ENCODE assay signal across 10 cellular contexts in genomic region chr7:74765205-74765918, GRCh38. TPM values are rescaled to one million over a fixed set of nuclear protein-coding genes. Genes with fewer than 3 reads are reported as not detected.
A peak's percentile ranks its signal among the peaks of the same experiment; 100 is the strongest.
DNase-seq lines count a peak whose midpoint lies in the region; ATAC-seq, FAIRE-seq and TF ChIP-seq lines count a peak whose summit lies in the region.
"Not testable (repeated sequence)": the region's sequence is repeated elsewhere in the genome, so short reads cannot be mapped to it uniquely, and the experiment has no call there.
"Had no signal": no experiment of that assay in that cellular context is flagged by ENCODE, and none has a peak within 500 bp of the region (broad histone marks: within the 10 kb centered on the region; RNA-seq: fewer than 3 reads in every experiment).

No MANE protein-coding gene starts in this region.

- H3K27me3 ChIP-seq in GM12878 (replicated peaks in 1 of 2; ENCODE audit: control insufficient read depth in 2 of 2, insufficient read depth in 2 of 2, low read length in 1 of 2); naive thymus-derived CD4-positive, alpha-beta T cell (ENCODE audit: control insufficient read depth in 2 of 2, insufficient read depth in 2 of 2, low read length in 2 of 2): not testable (repeated sequence)

- H3K36me3 Mint-ChIP-seq in activated B cell treated with CpG ODN at 0.5 μM for 24 hours (ENCODE audit: low read depth); naive thymus-derived CD4-positive, alpha-beta T cell; stimulated activated naive B cell treated with anti-CD40 and anti-IgM and Interleukin-4, amounts not matched to agents 10 μg/mL and 1 μg/mL and 100 μg/mL, for 72 hours: not testable (repeated sequence)

- H3K4me3 ChIP-seq in GM12878; naive thymus-derived CD4-positive, alpha-beta T cell (ENCODE audit: low read length): not testable (repeated sequence)

- not testable (repeated sequence) for TF ChIP-seq RAD21 in GM12878 (IDR thresholded peaks at IDR 0.05; ENCODE audit: insufficient read depth, low read depth, low read length)

- not testable (repeated sequence) for H3K27me3 Mint-ChIP-seq in activated B cell treated with CpG ODN at 0.5 μM for 24 hours; naive thymus-derived CD4-positive, alpha-beta T cell; stimulated activated naive B cell treated with anti-CD40 and anti-IgM and Interleukin-4, amounts not matched to agents 10 μg/mL and 1 μg/mL and 100 μg/mL, for 72 hours

- not testable (repeated sequence) for H3K4me3 Mint-ChIP-seq in activated B cell treated with CpG ODN at 0.5 μM for 24 hours; naive thymus-derived CD4-positive, alpha-beta T cell; stimulated activated naive B cell treated with anti-CD40 and anti-IgM and Interleukin-4, amounts not matched to agents 10 μg/mL and 1 μg/mL and 100 μg/mL, for 72 hours

- not testable (repeated sequence) for TF ChIP-seq CTCF in activated B cell treated with CpG ODN at 0.5 μM for 24 hours (IDR thresholded peaks at IDR 0.05); GM12878 (IDR thresholded peaks at IDR 0.05 in 2 of 3, conservative IDR thresholded peaks at IDR 0.05 in 1 of 3; ENCODE audit: control insufficient read depth in 2 of 3, extremely low read depth in 1 of 3, insufficient read depth in 1 of 3, low read depth in 3 of 3, low read length in 3 of 3)

- H2AFZ ChIP-seq in GM12878 (ENCODE audit: control insufficient read depth, low read depth, low read length) = not testable (repeated sequence)

- SMC1A ChIA-PET in GM12878 (lab: Charles Lee; ENCODE audit: uncharacterized antibody, unreplicated experiment) = not testable (repeated sequence)

- not testable (repeated sequence) for H3K36me3 ChIP-seq in GM12878 (ENCODE audit: control insufficient read depth in 2 of 2, insufficient read depth in 2 of 2, low read length in 1 of 2); naive thymus-derived CD4-positive, alpha-beta T cell (ENCODE audit: control insufficient read depth in 2 of 3, insufficient read depth in 3 of 3, low read length in 3 of 3)

- H3K4me2 ChIP-seq in GM12878 (ENCODE audit: control insufficient read depth, insufficient read depth) = not testable (repeated sequence)

- CTCF ChIA-PET in activated B cell treated with CpG ODN at 0.5 μM for 24 hours (lab: Charles Lee); GM12878 (lab: Yijun Ruan, JAX); naive thymus-derived CD4-positive, alpha-beta T cell (lab: Charles Lee): not testable (repeated sequence)

- TF ChIP-seq POLR2A in GM12878 (IDR thresholded peaks at IDR 0.05; ENCODE audit: low read depth, low read length) = not testable (repeated sequence)

- intact Hi-C loops in activated B cell treated with CpG ODN at 0.5 μM for 24 hours (cut with micrococcal nuclease); GM12878 (cut with micrococcal nuclease; ENCODE audit: unreplicated experiment); left cardiac atrium (cut with DNase I); naive thymus-derived CD4-positive, alpha-beta T cell (cut with micrococcal nuclease): not testable (repeated sequence)

- H3K79me2 ChIP-seq in GM12878 (ENCODE audit: control insufficient read depth, insufficient read depth, low read length) = not testable (repeated sequence)

- not testable (repeated sequence) for FAIRE-seq in GM12878 (lab: Jason Lieb, UNC)

- ATAC-seq in GM18498 (IDR thresholded peaks at IDR 0.05; ENCODE audit: unreplicated experiment) (peak; percentile 36), GM21528 (IDR thresholded peaks at IDR 0.05; ENCODE audit: low FRiP score, unreplicated experiment) (peak; percentile 25), HG03175 (IDR thresholded peaks at IDR 0.05; ENCODE audit: unreplicated experiment) (peak; percentile 33), activated B cell treated with CpG ODN at 0.5 μM for 24 hours (ENCODE audit: low read depth) (peak; percentile 38), GM12878 (peak; percentile 29), left cardiac atrium (peak; percentile 47 to 55)
- peak; percentile 84 for ATAC-seq in naive thymus-derived CD4-positive, alpha-beta T cell
- peak; percentile 40 to 43 for ATAC-seq in stimulated activated naive B cell treated with anti-CD40 and anti-IgM and Interleukin-4, amounts not matched to agents 10 μg/mL and 1 μg/mL and 100 μg/mL, for 72 hours (replicated peaks)

- not testable (repeated sequence) for BruUV-seq in GM12878 (replicated peaks; lab: Mats Ljungman, UMichigan)

- no CpG with 5 or more reads among the region's 17 CpGs for WGBS in GM12878 (ENCODE audit: insufficient coverage, insufficient replicate concordance, low lambda C conversion rate, missing lambda C conversion rate)

- TF ChIP-seq EP300 in GM12878 (IDR thresholded peaks at IDR 0.05; ENCODE audit: borderline replicate concordance in 1 of 2, control insufficient read depth in 1 of 2, low read depth in 2 of 2, low read length in 2 of 2) = not testable (repeated sequence)

- H3K27ac ChIP-seq in GM12878 (ENCODE audit: control insufficient read depth, insufficient read depth); naive thymus-derived CD4-positive, alpha-beta T cell (ENCODE audit: low read depth, low read length): not testable (repeated sequence)

- not testable (repeated sequence) for H3K4me1 Mint-ChIP-seq in activated B cell treated with CpG ODN at 0.5 μM for 24 hours; naive thymus-derived CD4-positive, alpha-beta T cell; stimulated activated naive B cell treated with anti-CD40 and anti-IgM and Interleukin-4, amounts not matched to agents 10 μg/mL and 1 μg/mL and 100 μg/mL, for 72 hours

- H4K20me1 ChIP-seq in GM12878 (ENCODE audit: control insufficient read depth, insufficient read depth) = not testable (repeated sequence)

- DNase-seq in activated B cell treated with CpG ODN at 0.5 μM for 24 hours; GM12878 (ENCODE audit: low read depth, low spot score); left cardiac atrium; naive thymus-derived CD4-positive, alpha-beta T cell; stimulated activated naive B cell treated with anti-CD40 and anti-IgM and Interleukin-4, amounts not matched to agents 10 μg/mL and 1 μg/mL and 100 μg/mL, for 72 hours: not testable (repeated sequence)

- not testable (repeated sequence) for H3K9me3 ChIP-seq in GM12878 (replicated peaks; ENCODE audit: control insufficient read depth, insufficient read depth, low read length); naive thymus-derived CD4-positive, alpha-beta T cell (ENCODE audit: control insufficient read depth in 2 of 3, low read length in 3 of 3)

- POLR2A ChIA-PET in activated B cell treated with CpG ODN at 0.5 μM for 24 hours (lab: Charles Lee); GM12878 (lab: Charles Lee); naive thymus-derived CD4-positive, alpha-beta T cell (lab: Charles Lee): not testable (repeated sequence)

- not testable (repeated sequence) for H3K4me1 ChIP-seq in GM12878 (ENCODE audit: control insufficient read depth, insufficient read depth, low read length); naive thymus-derived CD4-positive, alpha-beta T cell (ENCODE audit: control insufficient read depth in 2 of 2, insufficient read depth in 2 of 2, low read length in 2 of 2)

- H3K27ac Mint-ChIP-seq in activated B cell treated with CpG ODN at 0.5 μM for 24 hours; naive thymus-derived CD4-positive, alpha-beta T cell; stimulated activated naive B cell treated with anti-CD40 and anti-IgM and Interleukin-4, amounts not matched to agents 10 μg/mL and 1 μg/mL and 100 μg/mL, for 72 hours: not testable (repeated sequence)

- in situ Hi-C loops in GM12878 (cut with MboI) = not testable (repeated sequence)

- not testable (repeated sequence) for H3K9ac ChIP-seq in GM12878 (ENCODE audit: control insufficient read depth, insufficient read depth, low read length)

- H3K9me3 Mint-ChIP-seq in activated B cell treated with CpG ODN at 0.5 μM for 24 hours; naive thymus-derived CD4-positive, alpha-beta T cell; stimulated activated naive B cell treated with anti-CD40 and anti-IgM and Interleukin-4, amounts not matched to agents 10 μg/mL and 1 μg/mL and 100 μg/mL, for 72 hours: not testable (repeated sequence)

- RAD21 ChIA-PET in GM12878 (lab: Charles Lee; ENCODE audit: unreplicated experiment) = not testable (repeated sequence)

RNA-seq across cellular contexts. Expression of gene NCF1, which starts 8.4 kb away (rescaled TPM):
- total RNA-seq in activated B cell treated with CpG ODN at 0.5 μM for 24 hours (106 and 121 TPM in 2 replicates), GM12878 (2014; rRNA removed) (103 and 123 TPM in 2 replicates), GM12878 (2014; rRNA removed; fragmentation: Illumina TruSeq; extraction: Trizol) (68.3 and 76.7 TPM in 2 replicates), GM12878 (2021) (144 and 146 TPM in 2 replicates), left cardiac atrium (10 to 100 TPM in 1 of 2 donors, 1 to 10 TPM in 1; 1.9 to 10.8 TPM)
- total RNA-seq in GM12878 (2013; cell fraction: nucleolus; rRNA removed) = 193 and 216 TPM in 2 replicates
- 72.0 TPM for polyA plus RNA-seq in GM12878 (2011; ENCODE audit: low read depth)
- polyA plus RNA-seq in GM12878 (2011; rRNA removed) (58.5 and 162 TPM in 2 replicates), GM12878 (2014; fragmentation: Illumina TruSeq; extraction: Trizol) (40.0 and 123 TPM in 2 replicates), GM12878 (2014; fragmentation: Nextera tagmentation; extraction: Ambion mirVana) (1 to 10 TPM; 2.8 to 3.1 TPM), GM12878 (2014; rRNA removed) (146 and 172 TPM in 2 replicates), GM12878 (2016; fragmentation: Nextera tagmentation; extraction: Ambion mirVana) (100 to 1,000 TPM; 216 to 230 TPM)
- polyA plus RNA-seq in GM12878 (2011; cell fraction: cytosol; rRNA removed) = 191 and 260 TPM in 2 replicates
- 625 and 688 TPM in 2 replicates for polyA plus RNA-seq in GM12878 (2011; cell fraction: nucleus; rRNA removed)
- polyA plus RNA-seq in GM12878 (2012) = 170 and 195 TPM in 2 replicates
- 129 and 158 TPM in 2 replicates for polyA minus RNA-seq in GM12878 (2011; rRNA and poly(A)+ RNA removed)
- polyA minus RNA-seq in GM12878 (2011; cell fraction: cytosol; rRNA and poly(A)+ RNA removed) = 54.9 and 62.6 TPM in 2 replicates
- polyA minus RNA-seq in GM12878 (2011; cell fraction: nucleus; rRNA and poly(A)+ RNA removed) = 81.1 and 107 TPM in 2 replicates
- 10 to 100 TPM in 2 of 5 experiments, 1 to 10 TPM in 2, under 1 TPM in 1; 0.92 to 70.1 (median 7.7) TPM for total RNA-seq in naive thymus-derived CD4-positive, alpha-beta T cell
- polyA plus RNA-seq in naive thymus-derived CD4-positive, alpha-beta T cell = 1 to 10 TPM; 9.0 to 10.0 TPM
- total RNA-seq: astrocyte had no signal
- polyA plus RNA-seq: BJ had no signal

Comparison
In these comparisons a context has a peak if more than half of its experiments do, and no peak if none do; other contexts are left out.
1. ATAC-seq: peak in every context shown above with its lines; median percentile 84 in naive thymus-derived CD4-positive, alpha-beta T cell; 51 in left cardiac atrium; 42 in stimulated activated naive B cell treated with anti-CD40 and anti-IgM and Interleukin-4, amounts not matched to agents 10 μg/mL and 1 μg/mL and 100 μg/mL, for 72 hours; 38 in activated B cell treated with CpG ODN at 0.5 μM for 24 hours; 36 in GM18498; 33 in HG03175; 29 in GM12878; 25 in GM21528.